25 cellular contexts compared by ENCODE assay signal in the genomic region with DNA sequence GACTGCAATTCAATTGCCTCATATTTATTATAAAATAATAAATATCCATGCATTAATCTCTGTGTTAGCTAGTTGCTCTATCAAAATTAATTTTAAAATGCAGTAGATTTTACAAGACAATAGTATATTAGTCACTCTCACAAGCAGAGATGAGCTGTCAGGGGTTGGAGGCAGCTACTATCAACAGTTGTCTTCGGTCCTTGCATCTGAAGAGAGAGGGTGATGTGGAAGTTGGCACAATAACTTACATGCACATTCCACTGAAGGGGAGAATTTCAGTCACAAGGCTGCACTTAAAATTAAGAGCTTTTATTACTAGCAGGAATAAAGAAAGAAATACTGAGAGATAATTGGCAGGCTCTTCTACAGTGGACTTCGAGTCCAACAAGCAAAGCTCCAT.
"Had no signal": no experiment of that assay in that cellular context is flagged by ENCODE, and none has a peak within 500 bp of the region (broad histone marks: within the 10 kb centered on the region; RNA-seq: fewer than 3 reads in every experiment).

No MANE protein-coding gene starts in this region.

- H3K4me3 Mint-ChIP-seq: dendritic cell treated with granulocyte-macrophage colony-stimulating factor and Interleukin-4, amounts not matched to agents 40 ng/mL and 50 ng/mL, for 4 days; nephron; stimulated activated memory B cell treated with anti-CD40 and anti-IgM and Interleukin-4, amounts not matched to agents 10 μg/mL and 1 μg/mL and 100 μg/mL, for 72 hours; T-helper 17 cell had no signal

- H3K79me2 ChIP-seq: parathyroid adenoma had no signal

- ATAC-seq: gastroesophageal sphincter; heart right ventricle; sciatic nerve; stimulated activated memory B cell treated with anti-CD40 and anti-IgM and Interleukin-4, amounts not matched to agents 10 μg/mL and 1 μg/mL and 100 μg/mL, for 72 hours; T-helper 17 cell had no signal

- H3K27ac ChIP-seq: gastroesophageal sphincter, heart right ventricle, left ventricle myocardium inferior, parathyroid adenoma, thoracic aorta, upper lobe of left lung, WERI-Rb-1 had no signal

- H2AFZ ChIP-seq: parathyroid adenoma had no signal

- H3K27ac Mint-ChIP-seq: dendritic cell treated with granulocyte-macrophage colony-stimulating factor and Interleukin-4, amounts not matched to agents 40 ng/mL and 50 ng/mL, for 4 days; stimulated activated memory B cell treated with anti-CD40 and anti-IgM and Interleukin-4, amounts not matched to agents 10 μg/mL and 1 μg/mL and 100 μg/mL, for 72 hours; T-helper 17 cell had no signal

- DNase-seq: activated CD4-positive, alpha-beta T cell treated with anti-CD3 and anti-CD28 coated beads for 1 hour; activated CD8-positive, alpha-beta memory T cell treated with anti-CD3 and anti-CD28 coated beads for 24 hours; activated CD8-positive, alpha-beta memory T cell treated with anti-CD3 and anti-CD28 coated beads, Interleukin-2, amount 50 U/mL, for 48 hours; activated effector memory CD4-positive, alpha-beta T cell treated with anti-CD3 and anti-CD28 coated beads, Interleukin-2, amount 50 U/mL, for 16 hours; activated naive CD4-positive, alpha-beta T cell treated with anti-CD3 and anti-CD28 coated beads, Interleukin-2, amount 50 U/mL, for 16 hours; activated T-cell treated with anti-CD3 and anti-CD28 coated beads, Interleukin-2, amount 50 U/mL, for 48 hours; aorta; effector CD8-positive, alpha-beta T cell; esophagus squamous epithelium; heart right ventricle; kidney glomerular epithelial cell; left ventricle myocardium inferior; mesendoderm; spleen; stimulated activated CD4-positive, alpha-beta T cell treated with anti-CD3 and anti-CD28 coated beads, Interleukin-4, amount 100 ng/mL, for 4 hours; T-helper 17 cell; upper lobe of left lung; WERI-Rb-1 had no signal

- H3K36me3 Mint-ChIP-seq: stimulated activated memory B cell treated with anti-CD40 and anti-IgM and Interleukin-4, amounts not matched to agents 10 μg/mL and 1 μg/mL and 100 μg/mL, for 72 hours had no signal

- H3K27me3 ChIP-seq: esophagus squamous epithelium, gastroesophageal sphincter, heart right ventricle, spleen, upper lobe of left lung had no signal

- H3K4me1 Mint-ChIP-seq: stimulated activated memory B cell treated with anti-CD40 and anti-IgM and Interleukin-4, amounts not matched to agents 10 μg/mL and 1 μg/mL and 100 μg/mL, for 72 hours; T-helper 17 cell had no signal

- H3K4me1 ChIP-seq: heart right ventricle, left ventricle myocardium inferior, parathyroid adenoma, spleen, upper lobe of left lung had no signal

- H3K9ac ChIP-seq: parathyroid adenoma had no signal

- H3K4me3 ChIP-seq: esophagus squamous epithelium, gastroesophageal sphincter, heart right ventricle, left ventricle myocardium inferior, spleen, thoracic aorta, upper lobe of left lung had no signal

- H3K27me3 Mint-ChIP-seq: dendritic cell treated with granulocyte-macrophage colony-stimulating factor and Interleukin-4, amounts not matched to agents 40 ng/mL and 50 ng/mL, for 4 days had no signal

- H3K9me3 ChIP-seq: esophagus squamous epithelium, gastroesophageal sphincter, left ventricle myocardium inferior, spleen, thoracic aorta, upper lobe of left lung had no signal

- H3K36me3 ChIP-seq: esophagus squamous epithelium, gastroesophageal sphincter, heart right ventricle, left ventricle myocardium inferior, spleen, thoracic aorta, upper lobe of left lung, WERI-Rb-1 had no signal

- H3K9me3 Mint-ChIP-seq: dendritic cell treated with granulocyte-macrophage colony-stimulating factor and Interleukin-4, amounts not matched to agents 40 ng/mL and 50 ng/mL, for 4 days; stimulated activated memory B cell treated with anti-CD40 and anti-IgM and Interleukin-4, amounts not matched to agents 10 μg/mL and 1 μg/mL and 100 μg/mL, for 72 hours had no signal
